Comparison of ENCODE assay signal across 1 cellular context in the genomic region with DNA sequence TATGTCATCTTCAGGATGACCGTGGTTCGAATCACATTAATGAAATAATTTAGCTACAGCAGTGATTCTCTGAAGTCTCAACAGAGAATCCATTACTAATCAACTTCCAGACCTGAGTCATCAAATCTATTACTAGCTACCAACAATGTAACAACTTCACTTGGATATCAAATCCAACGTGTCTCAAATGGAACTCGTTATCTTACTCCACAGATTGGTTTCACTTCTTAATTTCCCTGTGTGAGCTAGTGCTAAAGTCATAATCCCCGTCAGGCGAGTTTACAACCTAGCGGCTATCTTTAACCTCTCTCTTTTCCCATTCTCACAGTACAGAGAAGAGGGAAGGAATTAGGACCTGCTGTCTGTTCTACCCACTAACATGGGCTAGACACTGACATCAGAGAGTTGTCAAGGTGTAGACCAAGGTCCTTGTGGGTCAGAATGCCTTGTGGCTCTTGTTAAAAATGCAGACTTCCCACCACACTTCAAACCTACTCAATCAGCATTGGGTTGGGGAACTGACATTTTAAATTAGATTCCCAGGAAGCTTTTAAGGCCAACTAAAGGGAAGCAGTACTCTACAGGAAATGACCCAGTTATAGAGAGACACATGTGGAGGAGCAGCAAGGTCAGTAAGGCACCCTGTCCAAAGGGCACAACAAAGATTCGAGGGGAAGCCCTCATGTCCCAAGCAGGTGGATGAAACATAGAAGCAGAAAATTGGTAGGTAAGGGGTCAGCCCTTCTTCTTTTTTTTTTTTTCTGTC.
TF ChIP-seq lines count a peak whose summit lies in the region.

No MANE protein-coding gene starts in this region.

TF ChIP-seq in K562, 482 proteins besides CTCF, POLR2A, EP300 and RAD21:
- TF ChIP-seq, protein P1, sequence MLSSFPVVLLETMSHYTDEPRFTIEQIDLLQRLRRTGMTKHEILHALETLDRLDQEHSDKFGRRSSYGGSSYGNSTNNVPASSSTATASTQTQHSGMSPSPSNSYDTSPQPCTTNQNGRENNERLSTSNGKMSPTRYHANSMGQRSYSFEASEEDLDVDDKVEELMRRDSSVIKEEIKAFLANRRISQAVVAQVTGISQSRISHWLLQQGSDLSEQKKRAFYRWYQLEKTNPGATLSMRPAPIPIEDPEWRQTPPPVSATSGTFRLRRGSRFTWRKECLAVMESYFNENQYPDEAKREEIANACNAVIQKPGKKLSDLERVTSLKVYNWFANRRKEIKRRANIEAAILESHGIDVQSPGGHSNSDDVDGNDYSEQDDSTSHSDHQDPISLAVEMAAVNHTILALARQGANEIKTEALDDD (IDR thresholded peaks at IDR 0.05) = peak; percentile 70
- TF ChIP-seq ZNF316 (IDR thresholded peaks at IDR 0.05) = peak; percentile 68
- TF ChIP-seq TAL1 (IDR thresholded peaks at IDR 0.05) = 0 out of 2 replicates have a peak, but pooled peaks have one; percentile 4
- TF ChIP-seq MAFG (tag; conservative IDR thresholded peaks at IDR 0.05) = peak; percentile 70
- peak; percentile 66; the same call in 1 of the 2 replicates for TF ChIP-seq C11orf30 (IDR thresholded peaks at IDR 0.05; ENCODE audit: low read depth)
- TF ChIP-seq, protein P2, sequence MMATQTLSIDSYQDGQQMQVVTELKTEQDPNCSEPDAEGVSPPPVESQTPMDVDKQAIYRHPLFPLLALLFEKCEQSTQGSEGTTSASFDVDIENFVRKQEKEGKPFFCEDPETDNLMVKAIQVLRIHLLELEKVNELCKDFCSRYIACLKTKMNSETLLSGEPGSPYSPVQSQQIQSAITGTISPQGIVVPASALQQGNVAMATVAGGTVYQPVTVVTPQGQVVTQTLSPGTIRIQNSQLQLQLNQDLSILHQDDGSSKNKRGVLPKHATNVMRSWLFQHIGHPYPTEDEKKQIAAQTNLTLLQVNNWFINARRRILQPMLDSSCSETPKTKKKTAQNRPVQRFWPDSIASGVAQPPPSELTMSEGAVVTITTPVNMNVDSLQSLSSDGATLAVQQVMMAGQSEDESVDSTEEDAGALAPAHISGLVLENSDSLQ (IDR thresholded peaks at IDR 0.05) = no peak
